ENCODE assay signal across 25 cellular contexts in genomic region chr1:75677443-75677842, GRCh38. TPM values are rescaled to one million over a fixed set of nuclear protein-coding genes. Genes with fewer than 3 reads are reported as not detected.
DNase-seq lines count a peak whose midpoint lies in the region; ATAC-seq and TF ChIP-seq lines count a peak whose summit lies in the region.
"Had no signal": no experiment of that assay in that cellular context is flagged by ENCODE, and none has a peak within 500 bp of the region (broad histone marks: within the 10 kb centered on the region; RNA-seq: fewer than 3 reads in every experiment).

No MANE protein-coding gene starts in this region.

- ATAC-seq in GM23338 (no peak), GM21367 (IDR thresholded peaks at IDR 0.05; ENCODE audit: unreplicated experiment) (no peak), aorta (ENCODE audit: low FRiP score) (no peak)
- ATAC-seq: left cardiac atrium; stimulated activated effector memory CD8-positive, alpha-beta T cell treated with anti-CD3 and anti-CD28 coated beads, Interleukin-12 subunit alpha, Interleukin-12 subunit beta, amount 100 ng/mL, for 72 hours had no signal

- peaks cover 16% of the 10 kb centered on the region for H3K9me2 ChIP-seq in GM23338 (ENCODE audit: insufficient read depth)

- intact Hi-C loops in aorta (cut with DNase I): no loop called here

- peaks cover 15% of the 10 kb centered on the region for H3K4me1 Mint-ChIP-seq in GM23338
- H3K4me1 Mint-ChIP-seq in neural crest cell: peaks cover 30% of the 10 kb centered on the region
- H3K4me1 Mint-ChIP-seq: activated naive CD4-positive, alpha-beta T cell treated with anti-CD3 and anti-CD28 coated beads, Interleukin-2, amount 50 U/mL, for 24 hours; stimulated activated effector memory CD8-positive, alpha-beta T cell treated with anti-CD3 and anti-CD28 coated beads, Interleukin-12 subunit alpha, Interleukin-12 subunit beta, amount 100 ng/mL, for 72 hours had no signal

- H3K27me3 Mint-ChIP-seq in GM23338 (ENCODE audit: insufficient read depth, low read depth, poor library complexity): peaks cover 4% of the 10 kb centered on the region
- H3K27me3 Mint-ChIP-seq in neural crest cell (ENCODE audit: low read depth): no peaks in the 10 kb centered on the region

- H3K36me3 ChIP-seq in GM23338 (ENCODE audit: insufficient read depth): no peaks in the 10 kb centered on the region
- H3K36me3 ChIP-seq in ectodermal cell (ENCODE audit: control insufficient read depth, insufficient read depth, low read length): no peaks in the 10 kb centered on the region
- no peaks in the 10 kb centered on the region for H3K36me3 ChIP-seq in aorta (ENCODE audit: control insufficient read depth in 1 of 2, insufficient read depth in 2 of 2, low read length in 1 of 2)
- H3K36me3 ChIP-seq: cardiac muscle cell, MG63 had no signal

- H3F3A ChIP-seq in GM23338 (replicated peaks; ENCODE audit: low read depth): no peaks in the 10 kb centered on the region

- H3K4me3 ChIP-seq in GM23338 (peak overlapping the region; percentile 17; the same call in 1 of the 2 replicates), ectodermal cell (ENCODE audit: insufficient read depth, low read depth, low read length) (peak overlapping the region; percentile 1), aorta (ENCODE audit: low read length in 2 of 2) (no peak overlapping the region)
- H3K4me3 ChIP-seq: cardiac muscle cell, MG63 had no signal

- peak overlapping the region; percentile 7; the same call in 1 of the 2 replicates for H3K4me2 ChIP-seq in GM23338

- no peaks in the 10 kb centered on the region for H3K79me2 ChIP-seq in GM23338 (replicated peaks; ENCODE audit: insufficient read depth)

- H3K27ac ChIP-seq in GM23338 (ENCODE audit: low read depth) (no peak overlapping the region), ectodermal cell (ENCODE audit: insufficient read depth, low read depth, low read length, poor library complexity, severe bottlenecking) (no peak overlapping the region), aorta (ENCODE audit: low read depth in 1 of 2, low read length in 2 of 2) (no peak overlapping the region)
- H3K27ac ChIP-seq: cardiac muscle cell had no signal

- peak overlapping the region; percentile 30 for H3K4me3 Mint-ChIP-seq in GM23338
- H3K4me3 Mint-ChIP-seq in neural crest cell: peak overlapping the region; percentile 96
- H3K4me3 Mint-ChIP-seq: activated naive CD4-positive, alpha-beta T cell treated with anti-CD3 and anti-CD28 coated beads, Interleukin-2, amount 50 U/mL, for 24 hours; stimulated activated effector memory CD8-positive, alpha-beta T cell treated with anti-CD3 and anti-CD28 coated beads, Interleukin-12 subunit alpha, Interleukin-12 subunit beta, amount 100 ng/mL, for 72 hours had no signal

- no peak overlapping the region for H2AFZ ChIP-seq in GM23338

- H3K27me3 ChIP-seq in GM23338 (ENCODE audit: insufficient read depth) (no peaks in the 10 kb centered on the region), ectodermal cell (ENCODE audit: control insufficient read depth, insufficient read depth, low read length, poor library complexity, severe bottlenecking) (no peaks in the 10 kb centered on the region), aorta (ENCODE audit: control insufficient read depth in 1 of 2, insufficient read depth in 2 of 2, low read length in 1 of 2) (no peaks in the 10 kb centered on the region)
- H3K27me3 ChIP-seq: cardiac muscle cell, MG63 had no signal

- H3K9me3 ChIP-seq in ectodermal cell (ENCODE audit: control insufficient read depth, low read length): no peaks in the 10 kb centered on the region
- H3K9me3 ChIP-seq in aorta (ENCODE audit: control insufficient read depth, low read length): no peaks in the 10 kb centered on the region
- H3K9me3 ChIP-seq: MG63 had no signal

- TF ChIP-seq CTCF in GM23338 (conservative IDR thresholded peaks at IDR 0.05; ENCODE audit: low read depth in 2 of 2): no peak
- no peak for TF ChIP-seq CTCF in neural crest cell (conservative IDR thresholded peaks at IDR 0.05)

- H3K4me1 ChIP-seq in GM23338 (ENCODE audit: insufficient read depth): peaks cover 6% of the 10 kb centered on the region
- H3K4me1 ChIP-seq in ectodermal cell (ENCODE audit: control insufficient read depth, insufficient read depth, low read length): peaks cover under 1% of the 10 kb centered on the region
- no peaks in the 10 kb centered on the region for H3K4me1 ChIP-seq in aorta (ENCODE audit: control insufficient read depth in 1 of 2, insufficient read depth in 2 of 2, low read length in 2 of 2)

- H3K9me3 Mint-ChIP-seq in GM23338: peaks cover 13% of the 10 kb centered on the region
- H3K9me3 Mint-ChIP-seq in neural crest cell: no peaks in the 10 kb centered on the region

- H3K36me3 Mint-ChIP-seq in GM23338 (ENCODE audit: low read depth): peaks cover 10% of the 10 kb centered on the region; the same call in 2 of the 3 replicates
- H3K36me3 Mint-ChIP-seq in neural crest cell (ENCODE audit: low read depth): no peaks in the 10 kb centered on the region
- H3K36me3 Mint-ChIP-seq: activated naive CD4-positive, alpha-beta T cell treated with anti-CD3 and anti-CD28 coated beads, Interleukin-2, amount 50 U/mL, for 24 hours; stimulated activated effector memory CD8-positive, alpha-beta T cell treated with anti-CD3 and anti-CD28 coated beads, Interleukin-12 subunit alpha, Interleukin-12 subunit beta, amount 100 ng/mL, for 72 hours had no signal

- 49 to 60% methylated on average over 5 of the region's 5 CpGs for WGBS in ectodermal cell, 2 experiments
- WGBS in aorta, 2 donors: 79 to 84% methylated on average over 3 to 5 of the region's 5 CpGs

- DNase-seq in GM23338 (ENCODE audit: low spot score) (no peak), NCI-H146 treated with DMSO at 0.1 percent for 48 hours (lab: John Stamatoyannopoulos, UW; ENCODE audit: unreplicated experiment) (peak; percentile 5), neural crest cell (ENCODE audit: low read depth, low spot score) (no peak), NK-92 (lab: John Stamatoyannopoulos, UW; ENCODE audit: unreplicated experiment) (no peak), aorta (no peak)
- DNase-seq: activated CD4-positive, alpha-beta T cell treated with anti-CD3 and anti-CD28 coated beads, Interleukin-2, amount 50 U/mL, for 48 hours; activated CD4-positive, CD25-positive, alpha-beta regulatory T cell; activated CD8-positive, alpha-beta memory T cell treated with anti-CD3 and anti-CD28 coated beads, Interleukin-2, amount 50 U/mL, for 4 hours; C1 segment of cervical spinal cord; DND-41; glutamatergic neuron; HCEC 1CT; left cardiac atrium; MG63; NCI-H446; OCI-M1; retina; stimulated activated CD4-positive, alpha-beta T cell treated with anti-CD3 and anti-CD28 coated beads, Interleukin-2, amount 100 ng/mL, for 48 hours; substantia nigra; T-helper 9 cell had no signal

- H3K27ac Mint-ChIP-seq in GM23338 (no peak overlapping the region), neural crest cell (ENCODE audit: unreplicated experiment) (peak overlapping the region; percentile 92)
- H3K27ac Mint-ChIP-seq: activated naive CD4-positive, alpha-beta T cell treated with anti-CD3 and anti-CD28 coated beads, Interleukin-2, amount 50 U/mL, for 24 hours; stimulated activated effector memory CD8-positive, alpha-beta T cell treated with anti-CD3 and anti-CD28 coated beads, Interleukin-12 subunit alpha, Interleukin-12 subunit beta, amount 100 ng/mL, for 72 hours had no signal

- no peaks in the 10 kb centered on the region for H4K20me1 ChIP-seq in GM23338 (replicated peaks; ENCODE audit: insufficient read depth)

TF ChIP-seq in GM23338, 12 proteins besides CTCF, POLR2A, EP300 and RAD21 (continues in another document):
- no peak for TF ChIP-seq EZH2phosphoT487 (IDR thresholded peaks at IDR 0.05; ENCODE audit: unreplicated experiment)
- TF ChIP-seq STAT1 (IDR thresholded peaks at IDR 0.05; ENCODE audit: unreplicated experiment): no peak
- TF ChIP-seq NANOG (IDR thresholded peaks at IDR 0.05; ENCODE audit: borderline replicate concordance): no peak

RNA-seq across cellular contexts. Expression of gene ACADM, which starts 47.1 kb away (rescaled TPM):
- total RNA-seq in GM23338 (2014; rRNA removed; shearing (Covaris generic)): 35.3 and 37.7 TPM in 2 replicates
- polyA plus RNA-seq in GM23338 (2016; fragmentation: Nextera tagmentation; extraction: Ambion mirVana) (43.7 and 52.8 TPM in 2 replicates), aorta (10 to 100 TPM; 37.8 to 71.9 TPM)
- 61.4 TPM for polyA plus RNA-seq in ectodermal cell (2013, experiment 1 of 4)
- 58.8 TPM for polyA plus RNA-seq in ectodermal cell (2013, experiment 2 of 4)
- polyA plus RNA-seq in ectodermal cell (2013, experiment 3 of 4): 40.5 TPM
- 45.6 TPM for polyA plus RNA-seq in ectodermal cell (2013, experiment 4 of 4)
- total RNA-seq in neural crest cell (55.6 and 59.5 TPM in 2 replicates), aorta (10 to 100 TPM; 39.8 to 41.1 TPM)

Comparison
In these comparisons a context has a peak if more than half of its experiments do, and no peak if none do; other contexts are left out.
1. H3K4me3 ChIP-seq: peak in GM23338 (single experiment) and ectodermal cell (single experiment); none in aorta (0 of 2).